Comparison of ENCODE assay signal across 1 cellular context in the genomic region with DNA sequence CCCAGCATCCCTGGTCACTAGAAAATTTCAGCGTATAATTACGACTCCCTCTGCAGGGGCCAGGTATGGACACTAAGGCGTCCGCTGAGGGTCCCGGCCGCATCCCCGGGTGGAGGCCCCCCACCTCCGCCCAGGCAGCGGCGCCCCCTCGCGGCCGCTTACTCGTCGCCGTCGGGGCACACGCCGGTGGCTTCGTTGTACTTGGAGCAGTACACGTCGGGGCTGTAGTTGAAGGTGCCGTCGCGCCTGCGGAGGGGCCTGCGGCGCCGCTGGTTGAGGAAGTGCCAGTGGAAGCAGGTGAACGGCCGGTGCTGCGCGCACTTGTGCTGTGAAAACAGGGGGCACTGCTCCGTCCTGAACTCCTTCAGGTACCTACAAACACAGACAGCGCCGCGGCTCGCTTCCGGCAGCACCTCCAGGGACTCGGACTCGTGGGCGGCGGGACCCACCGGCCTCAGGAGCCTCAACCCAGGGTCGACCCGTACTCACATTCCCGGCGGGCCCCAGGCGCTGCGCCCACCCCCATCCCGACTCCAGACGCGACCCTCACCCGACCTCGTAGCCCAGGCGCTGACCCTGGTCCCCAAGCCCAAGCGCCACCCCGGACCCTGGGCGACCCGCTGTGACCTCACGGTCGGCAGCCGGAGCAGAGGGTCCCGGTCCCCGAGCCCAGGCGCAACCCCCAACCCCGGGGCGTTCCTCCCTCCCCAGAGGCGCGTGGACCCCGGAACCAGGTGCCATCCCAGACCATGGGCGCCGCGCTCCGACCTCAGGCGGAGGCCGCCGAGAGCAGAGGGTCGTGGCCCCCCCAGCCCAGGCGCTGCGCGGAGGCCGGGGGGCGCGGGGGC.
TF ChIP-seq lines count a peak whose summit lies in the region.

No MANE protein-coding gene starts in this region.

TF ChIP-seq in GM23338, 12 proteins besides CTCF, POLR2A, EP300 and RAD21 (continued from another document):
- TF ChIP-seq ZNF462 (CRISPR knock-in tag; IDR thresholded peaks at IDR 0.05) (no peak), EZH2phosphoT487 (IDR thresholded peaks at IDR 0.05; ENCODE audit: unreplicated experiment) (no peak), JUNB (IDR thresholded peaks at IDR 0.05; ENCODE audit: unreplicated experiment) (no peak), ZNF114 (CRISPR knock-in tag; IDR thresholded peaks at IDR 0.05) (no peak), CREB1 (CRISPR knock-in tag; IDR thresholded peaks at IDR 0.05; ENCODE audit: low read depth) (peak; percentile 67), NANOG (IDR thresholded peaks at IDR 0.05; ENCODE audit: borderline replicate concordance) (no peak)
- TF ChIP-seq, protein P1, sequence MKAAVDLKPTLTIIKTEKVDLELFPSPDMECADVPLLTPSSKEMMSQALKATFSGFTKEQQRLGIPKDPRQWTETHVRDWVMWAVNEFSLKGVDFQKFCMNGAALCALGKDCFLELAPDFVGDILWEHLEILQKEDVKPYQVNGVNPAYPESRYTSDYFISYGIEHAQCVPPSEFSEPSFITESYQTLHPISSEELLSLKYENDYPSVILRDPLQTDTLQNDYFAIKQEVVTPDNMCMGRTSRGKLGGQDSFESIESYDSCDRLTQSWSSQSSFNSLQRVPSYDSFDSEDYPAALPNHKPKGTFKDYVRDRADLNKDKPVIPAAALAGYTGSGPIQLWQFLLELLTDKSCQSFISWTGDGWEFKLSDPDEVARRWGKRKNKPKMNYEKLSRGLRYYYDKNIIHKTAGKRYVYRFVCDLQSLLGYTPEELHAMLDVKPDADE (IDR thresholded peaks at IDR 0.05), result 0 out of 2 replicates have a peak, but pooled peaks have one; percentile 8
TF ChIP-seq in GM23338: peak in this region for 4.
